ENCODE assay signal across 16 cellular contexts in genomic region chr9:102867488-102867887, GRCh38.
A peak's percentile ranks its signal among the peaks of the same experiment; 100 is the strongest.
DNase-seq lines count a peak whose midpoint lies in the region; ATAC-seq, FAIRE-seq and TF ChIP-seq lines count a peak whose summit lies in the region.
"Had no signal": no experiment of that assay in that cellular context is flagged by ENCODE, and none has a peak within 500 bp of the region (broad histone marks: within the 10 kb centered on the region; RNA-seq: fewer than 3 reads in every experiment).

No MANE protein-coding gene starts in this region.

- TF ChIP-seq EP300 in esophagus muscularis mucosa (IDR thresholded peaks at IDR 0.05): no peak

- DNase-seq in HTR-8/SVneo (ENCODE audit: insufficient read length, low spot score): peak; percentile 12
- peak; percentile 78 for DNase-seq in amniotic epithelial cell (ENCODE audit: low read depth)
- DNase-seq in cardiac muscle cell (ENCODE audit: low read depth in 1 of 2, low spot score in 1 of 2): peak in 1 of 2 donors; percentile 25
- peak; percentile 67 for DNase-seq in skeletal muscle cell (ENCODE audit: low read depth)
- no peak for DNase-seq in activated naive CD8-positive, alpha-beta T cell treated with anti-CD3 and anti-CD28 coated beads for 36 hours
- DNase-seq in esophagus muscularis mucosa (ENCODE audit: extremely low spot score): no peak
- DNase-seq: activated CD4-positive, alpha-beta T cell treated with anti-CD3 and anti-CD28 coated beads, Interleukin-2, amount 50 U/mL, for 48 hours; BE2C; dermis blood vessel endothelial cell; NCI-H1092; NCI-H2171 treated with DMSO at 0.1 percent for 48 hours; NK-92 treated with Interleukin-12 subunit alpha and Interleukin-12 subunit beta, amount 100 ng/mL, for 24 hours; stimulated activated naive B cell treated with anti-CD40 and anti-IgM and Interleukin-4, amounts not matched to agents 10 μg/mL and 1 μg/mL and 100 μg/mL, for 72 hours; upper lobe of right lung had no signal

- no peaks in the 10 kb centered on the region for H3K9me3 Mint-ChIP-seq in activated naive CD8-positive, alpha-beta T cell treated with anti-CD3 and anti-CD28 coated beads for 36 hours
- H3K9me3 Mint-ChIP-seq: stimulated activated naive B cell treated with anti-CD40 and anti-IgM and Interleukin-4, amounts not matched to agents 10 μg/mL and 1 μg/mL and 100 μg/mL, for 72 hours had no signal

- peak overlapping the region; percentile 20 for H3K27ac ChIP-seq in cardiac muscle cell
- no peak overlapping the region for H3K27ac ChIP-seq in esophagus muscularis mucosa (replicated peaks in 1 of 4)
- H3K27ac ChIP-seq: skin epidermis, upper lobe of right lung had no signal

- no peak for TF ChIP-seq POLR2A in esophagus muscularis mucosa (IDR thresholded peaks at IDR 0.05; ENCODE audit: low read depth)

- no peaks in the 10 kb centered on the region for H3K36me3 Mint-ChIP-seq in activated naive CD8-positive, alpha-beta T cell treated with anti-CD3 and anti-CD28 coated beads for 36 hours
- H3K36me3 Mint-ChIP-seq: stimulated activated naive B cell treated with anti-CD40 and anti-IgM and Interleukin-4, amounts not matched to agents 10 μg/mL and 1 μg/mL and 100 μg/mL, for 72 hours had no signal

- no peaks in the 10 kb centered on the region for H3K4me1 Mint-ChIP-seq in activated naive CD8-positive, alpha-beta T cell treated with anti-CD3 and anti-CD28 coated beads for 36 hours
- H3K4me1 Mint-ChIP-seq: stimulated activated naive B cell treated with anti-CD40 and anti-IgM and Interleukin-4, amounts not matched to agents 10 μg/mL and 1 μg/mL and 100 μg/mL, for 72 hours had no signal

- H3K27me3 ChIP-seq in cardiac muscle cell (no peaks in the 10 kb centered on the region), esophagus muscularis mucosa (no peaks in the 10 kb centered on the region)
- H3K27me3 ChIP-seq: BE2C, upper lobe of right lung had no signal

- TF ChIP-seq CTCF in cardiac muscle cell (IDR thresholded peaks at IDR 0.05; ENCODE audit: low read depth, low read length) (no peak), esophagus muscularis mucosa (IDR thresholded peaks at IDR 0.05) (no peak)

- no peak for ATAC-seq in HG02884 (IDR thresholded peaks at IDR 0.05; ENCODE audit: unreplicated experiment)
- ATAC-seq: stimulated activated naive B cell treated with anti-CD40 and anti-IgM and Interleukin-4, amounts not matched to agents 10 μg/mL and 1 μg/mL and 100 μg/mL, for 72 hours; upper lobe of right lung had no signal

- H3K27me3 Mint-ChIP-seq in activated naive CD8-positive, alpha-beta T cell treated with anti-CD3 and anti-CD28 coated beads for 36 hours: no peaks in the 10 kb centered on the region
- H3K27me3 Mint-ChIP-seq: stimulated activated naive B cell treated with anti-CD40 and anti-IgM and Interleukin-4, amounts not matched to agents 10 μg/mL and 1 μg/mL and 100 μg/mL, for 72 hours had no signal

- H3K4me3 ChIP-seq in cardiac muscle cell (no peak overlapping the region), skeletal muscle cell (ENCODE audit: low read depth, low read length) (no peak overlapping the region), esophagus muscularis mucosa (no peak overlapping the region)
- H3K4me3 ChIP-seq: skin epidermis, upper lobe of right lung had no signal

- H3K36me3 ChIP-seq in cardiac muscle cell (no peaks in the 10 kb centered on the region), esophagus muscularis mucosa (no peaks in the 10 kb centered on the region)
- H3K36me3 ChIP-seq: BE2C, upper lobe of right lung had no signal

- intact Hi-C loops in esophagus muscularis mucosa (cut with DNase I): no loop called here

- H3K4me1 ChIP-seq in cardiac muscle cell (ENCODE audit: low read depth) (no peaks in the 10 kb centered on the region), esophagus muscularis mucosa (peaks cover 0 to 6% (median 0%) of the 10 kb centered on the region in 4 donors)
- H3K4me1 ChIP-seq: BE2C, upper lobe of right lung had no signal

- 31% methylated on average over 1 of the region's 1 CpG for WGBS in esophagus muscularis mucosa

- peak; percentile 20 for FAIRE-seq in HTR-8/SVneo (lab: Jason Lieb, UNC)

- no peak overlapping the region for H3K4me3 Mint-ChIP-seq in activated naive CD8-positive, alpha-beta T cell treated with anti-CD3 and anti-CD28 coated beads for 36 hours
- H3K4me3 Mint-ChIP-seq: stimulated activated naive B cell treated with anti-CD40 and anti-IgM and Interleukin-4, amounts not matched to agents 10 μg/mL and 1 μg/mL and 100 μg/mL, for 72 hours had no signal

- no peaks in the 10 kb centered on the region for H3K9me3 ChIP-seq in cardiac muscle cell (ENCODE audit: low read depth)
- no peaks in the 10 kb centered on the region for H3K9me3 ChIP-seq in esophagus muscularis mucosa
- H3K9me3 ChIP-seq: BE2C, upper lobe of right lung had no signal

- H3K27ac Mint-ChIP-seq in activated naive CD8-positive, alpha-beta T cell treated with anti-CD3 and anti-CD28 coated beads for 36 hours: no peak overlapping the region
- H3K27ac Mint-ChIP-seq: stimulated activated naive B cell treated with anti-CD40 and anti-IgM and Interleukin-4, amounts not matched to agents 10 μg/mL and 1 μg/mL and 100 μg/mL, for 72 hours had no signal

Comparison
In these comparisons a context has a peak if more than half of its experiments do, and no peak if none do; other contexts are left out.
1. DNase-seq: peak in HTR-8/SVneo (single experiment), amniotic epithelial cell (single experiment) and skeletal muscle cell (single experiment); none in activated naive CD8-positive, alpha-beta T cell treated with anti-CD3 and anti-CD28 coated beads for 36 hours (single experiment) and esophagus muscularis mucosa (single experiment).